Comparison of ENCODE assay signal across 20 cellular contexts in genomic region chr2:111930404-111930803, GRCh38. TPM values are rescaled to one million over a fixed set of nuclear protein-coding genes. Genes with fewer than 3 reads are reported as not detected.
DNase-seq lines count a peak whose midpoint lies in the region; ATAC-seq, FAIRE-seq and TF ChIP-seq lines count a peak whose summit lies in the region.
"Had no signal": no experiment of that assay in that cellular context is flagged by ENCODE, and none has a peak within 500 bp of the region (broad histone marks: within the 10 kb centered on the region; RNA-seq: fewer than 3 reads in every experiment).

No MANE protein-coding gene starts in this region.

- H2AFZ ChIP-seq in mammary epithelial cell (ENCODE audit: low read depth, low read length) (no peak overlapping the region), HepG2 (ENCODE audit: low read length) (no peak overlapping the region)

- H4K20me1 ChIP-seq in mammary epithelial cell (ENCODE audit: insufficient read depth, low read length): no peaks in the 10 kb centered on the region
- no peaks in the 10 kb centered on the region for H4K20me1 ChIP-seq in HepG2 (ENCODE audit: insufficient read depth, low read length)

- H3K36me3 Mint-ChIP-seq in MCF 10A (ENCODE audit: insufficient read depth, unreplicated experiment) (no peaks in the 10 kb centered on the region), HFFc6 (ENCODE audit: low read depth) (no peaks in the 10 kb centered on the region)

- H3K4me1 ChIP-seq in mammary epithelial cell (ENCODE audit: insufficient read depth, low read length) (peaks cover 3% of the 10 kb centered on the region), adrenal gland (replicated peaks in 1 of 2) (peaks cover 27 to 51% of the 10 kb centered on the region in 2 donors), HepG2 (ENCODE audit: insufficient read depth, low read length) (peaks cover 29% of the 10 kb centered on the region)
- H3K4me1 ChIP-seq: gastrocnemius medialis had no signal

- no peak for TF ChIP-seq RAD21 in HepG2 (CRISPR knock-in tag; IDR thresholded peaks at IDR 0.05)

- BruUV-seq in MCF 10A (replicated peaks; lab: Mats Ljungman, UMichigan): no TSS peak
- no TSS peak for BruUV-seq in mammary epithelial cell (replicated peaks; lab: Mats Ljungman, UMichigan)
- BruUV-seq in HepG2 (replicated peaks; lab: Mats Ljungman, UMichigan): no TSS peak

- peaks cover 66% of the 10 kb centered on the region for H3K27me3 Mint-ChIP-seq in MCF 10A (ENCODE audit: insufficient read depth, unreplicated experiment)
- H3K27me3 Mint-ChIP-seq in HFFc6 (ENCODE audit: insufficient read depth): peaks cover 32% of the 10 kb centered on the region

- TF ChIP-seq POLR2A in adrenal gland (IDR thresholded peaks at IDR 0.05) (no peak), HepG2 (IDR thresholded peaks at IDR 0.05; ENCODE audit: insufficient read depth in 1 of 2, low read depth in 2 of 2, low read length in 2 of 2) (no peak)

- in situ Hi-C loops in mammary epithelial cell (cut with MboI; ENCODE audit: low sequenced_read_pairs in 2 of 2) (no loop called here), HepG2 (cut with HindIII; ENCODE audit: extremely low pct_ligation_motif_present, low pct_unique_long_range_greater_than_20kb) (no loop called here)

- H3K4me3 Mint-ChIP-seq in MCF 10A (ENCODE audit: unreplicated experiment): no peak overlapping the region
- H3K4me3 Mint-ChIP-seq in HFFc6: no peak overlapping the region
- H3K4me3 Mint-ChIP-seq: WTC11 had no signal

- H3K4me1 Mint-ChIP-seq in MCF 10A (ENCODE audit: insufficient read depth, unreplicated experiment): peaks cover 9% of the 10 kb centered on the region
- H3K4me1 Mint-ChIP-seq in HFFc6 (ENCODE audit: low read depth): peaks cover 8% of the 10 kb centered on the region

- 96% methylated on average over 5 of the region's 6 CpGs for WGBS in mammary epithelial cell (ENCODE audit: low coverage, missing lambda C conversion rate)
- WGBS in adrenal gland, 4 donors: 78 to 82% (median 80%) methylated on average over 6 of the region's 6 CpGs
- WGBS in HepG2 (ENCODE audit: low lambda C conversion rate): 96% methylated on average over 6 of the region's 6 CpGs

- no peak for TF ChIP-seq EP300 in HepG2 (IDR thresholded peaks at IDR 0.05; ENCODE audit: low read depth in 2 of 2, low read length in 2 of 2)
- no peak for TF ChIP-seq EP300 in HepG2 (CRISPR knock-in tag; IDR thresholded peaks at IDR 0.05; ENCODE audit: borderline replicate concordance)

- H3K27ac ChIP-seq in mammary epithelial cell (ENCODE audit: insufficient read depth, low read depth, low read length): no peak overlapping the region
- peak overlapping the region in 4 of 5 donors; percentile 14 to 71 (median 40) for H3K27ac ChIP-seq in adrenal gland
- no peak overlapping the region for H3K27ac ChIP-seq in HepG2 (ENCODE audit: extremely low read length, insufficient read depth, low read length)
- H3K27ac ChIP-seq: body of pancreas, gastrocnemius medialis, neutrophil had no signal

- CTCF ChIA-PET in MCF 10A (lab: Yijun Ruan, JAX) (no interaction called here), mammary epithelial cell (lab: Charles Lee; ENCODE audit: low non-redundant PET) (no interaction called here), HepG2 (lab: Yijun Ruan, JAX; ENCODE audit: low intra/inter-chr PET ratio, low total read pairs) (no interaction called here)

- H3K9me3 Mint-ChIP-seq in MCF 10A (ENCODE audit: unreplicated experiment) (no peaks in the 10 kb centered on the region), HFFc6 (no peaks in the 10 kb centered on the region)

- dilution Hi-C loops in mammary epithelial cell (cut with HindIII; ENCODE audit: low sequenced_read_pairs): no loop called here

- no peak for DNase-seq in MCF 10A (ENCODE audit: unreplicated experiment)
- no peak for DNase-seq in mammary epithelial cell
- DNase-seq in adrenal gland: peak in 1 of 7 donors; percentile 20
- DNase-seq in HepG2 (ENCODE audit: low spot score): no peak
- DNase-seq in SKM-1 treated with dmso at 0.1 percent for 144 hours (lab: John Stamatoyannopoulos, UW; ENCODE audit: unreplicated experiment): no peak
- no peak for DNase-seq in HFFc6
- no peak for DNase-seq in NCI-H774 (lab: John Stamatoyannopoulos, UW)
- DNase-seq: activated CD8-positive, alpha-beta memory T cell treated with anti-CD3 and anti-CD28 coated beads, Interleukin-2, amount 50 U/mL, for 48 hours; activated naive CD4-positive, alpha-beta T cell treated with anti-CD3 and anti-CD28 coated beads, Interleukin-2, amount 50 U/mL, for 16 hours; body of pancreas; cortex of kidney; DMS79 treated with DMSO at 0.1 percent for 48 hours; gastrocnemius medialis; left cardiac atrium; NCI-H1436; NCI-H526; stimulated activated CD4-positive, alpha-beta T cell treated with anti-CD3 and anti-CD28 coated beads, Interleukin-4, amount 100 ng/mL, for 4 hours had no signal

- H3K4me2 ChIP-seq in mammary epithelial cell (ENCODE audit: insufficient read depth, low read depth, low read length): no peak overlapping the region
- no peak overlapping the region for H3K4me2 ChIP-seq in HepG2 (ENCODE audit: low read depth, low read length)

- POLR2A ChIA-PET in MCF 10A (lab: Yijun Ruan, JAX): no interaction called here
- POLR2A ChIA-PET in HepG2 (lab: Yijun Ruan, JAX): no interaction called here

- H3K9ac ChIP-seq in mammary epithelial cell (ENCODE audit: insufficient read depth, low read length) (no peak overlapping the region), HepG2 (ENCODE audit: insufficient read depth, low read depth, low read length) (no peak overlapping the region)

- H3K27me3 ChIP-seq in mammary epithelial cell (ENCODE audit: insufficient read depth, low read length) (peaks cover 9% of the 10 kb centered on the region), adrenal gland (no peaks in the 10 kb centered on the region), HepG2 (ENCODE audit: control insufficient read depth in 1 of 2, insufficient read depth in 2 of 2, low read length in 2 of 2) (no peaks in the 10 kb centered on the region)
- H3K27me3 ChIP-seq: body of pancreas, gastrocnemius medialis, neutrophil had no signal

- H3K9me3 ChIP-seq in mammary epithelial cell (replicated peaks; ENCODE audit: insufficient read depth, low read length): no peaks in the 10 kb centered on the region
- no peaks in the 10 kb centered on the region for H3K9me3 ChIP-seq in adrenal gland (replicated peaks in 1 of 3)
- H3K9me3 ChIP-seq in HepG2 (ENCODE audit: low read length): no peaks in the 10 kb centered on the region
- H3K9me3 ChIP-seq: body of pancreas, gastrocnemius medialis, HAP-1, neutrophil had no signal

- no peak for TF ChIP-seq CTCF in MCF 10A (IDR thresholded peaks at IDR 0.05; ENCODE audit: unreplicated experiment)
- TF ChIP-seq CTCF in mammary epithelial cell (conservative IDR thresholded peaks at IDR 0.05 in 1 of 2, IDR thresholded peaks at IDR 0.05 in 1 of 2; ENCODE audit: extremely low read depth in 1 of 2, insufficient read depth in 1 of 2, low read depth in 1 of 2, low read length in 2 of 2): no peak
- no peak for TF ChIP-seq CTCF in adrenal gland (IDR thresholded peaks at IDR 0.05)
- no peak for TF ChIP-seq CTCF in HepG2 (CRISPR knock-in tag; IDR thresholded peaks at IDR 0.05)
- no peak for TF ChIP-seq CTCF in HFFc6 (IDR thresholded peaks at IDR 0.05)

- FAIRE-seq in HepG2 (lab: Jason Lieb, UNC): no peak

- ATAC-seq in HepG2: no peak
- ATAC-seq: body of pancreas, gastrocnemius medialis, left cardiac atrium had no signal

- no peak overlapping the region for H3K4me3 ChIP-seq in mammary epithelial cell (replicated peaks in 1 of 3; ENCODE audit: insufficient read depth in 1 of 3, low read depth in 2 of 3, low read length in 3 of 3)
- no peak overlapping the region for H3K4me3 ChIP-seq in adrenal gland
- H3K4me3 ChIP-seq in HepG2 (replicated peaks in 1 of 3; ENCODE audit: insufficient read depth in 1 of 3, low read depth in 2 of 3, low read length in 3 of 3): no peak overlapping the region
- H3K4me3 ChIP-seq: body of pancreas, gastrocnemius medialis, HAP-1 had no signal

- H3K79me2 ChIP-seq in mammary epithelial cell (ENCODE audit: insufficient read depth, low read length) (no peaks in the 10 kb centered on the region), HepG2 (ENCODE audit: insufficient read depth, low read length) (peaks cover 17% of the 10 kb centered on the region)

- H3K36me3 ChIP-seq in mammary epithelial cell (ENCODE audit: insufficient read depth, low read length) (no peaks in the 10 kb centered on the region), adrenal gland (replicated peaks in 1 of 2) (peaks cover 0 to 63% of the 10 kb centered on the region in 2 donors), HepG2 (replicated peaks in 1 of 2; ENCODE audit: control insufficient read depth in 1 of 2, insufficient read depth in 2 of 2, low read length in 2 of 2) (peaks cover 14 to 45% of the 10 kb centered on the region in 2 experiments)
- H3K36me3 ChIP-seq: gastrocnemius medialis, neutrophil had no signal

- H3K27ac Mint-ChIP-seq in MCF 10A (ENCODE audit: low read depth, unreplicated experiment) (peak overlapping the region; percentile 29), HFFc6 (no peak overlapping the region)

- intact Hi-C loops in MCF 10A (cut with micrococcal nuclease): loop anchor here (2.0 kb wide), 1 partner anchor 44 kb away; no protein-coding TSS in a partner anchor
- intact Hi-C loops in mammary epithelial cell (cut with micrococcal nuclease): no loop called here
- intact Hi-C loops in adrenal gland (cut with DNase I): no loop called here
- intact Hi-C loops in HepG2 (cut with micrococcal nuclease; ENCODE audit: unreplicated experiment): no loop called here

RNA-seq across cellular contexts. Expression of gene MERTK, which starts 32.0 kb away (rescaled TPM):
- total RNA-seq in MCF 10A (2022) (0.19 and 0.49 TPM in 2 replicates), mammary epithelial cell (under 1 TPM; under 0.01 to 0.19 TPM), adrenal gland (100 to 1,000 TPM in 1 of 8 donors, 10 to 100 TPM in 7; 33.3 to 152 (median 81.3) TPM), HepG2 (2016; rRNA removed; fragmentation: Illumina TruSeq; extraction: Trizol) (22.5 and 37.3 TPM in 2 replicates)
- polyA plus RNA-seq in mammary epithelial cell (0.05 TPM), adrenal gland (10 to 100 TPM; 23.3 to 95.2 (median 66.5) TPM), HepG2 (2011; rRNA removed) (44.7 and 45.5 TPM in 2 replicates)
- polyA minus RNA-seq in mammary epithelial cell: not detected
- 9.7 and 10.2 TPM in 2 replicates for total RNA-seq in HepG2 (2016; cell fraction: cytosol; rRNA removed; fragmentation: Illumina TruSeq; extraction: Trizol; ENCODE audit: low read depth)
- total RNA-seq in HepG2 (2016; cell fraction: insoluble cytoplasmic fraction; rRNA removed; fragmentation: Illumina TruSeq; extraction: Trizol): 20.5 and 38.2 TPM in 2 replicates
- total RNA-seq in HepG2 (2016; cell fraction: membrane; rRNA removed; fragmentation: Illumina TruSeq; extraction: Trizol): 9.9 and 11.4 TPM in 2 replicates
- 62.8 and 64.0 TPM in 2 replicates for total RNA-seq in HepG2 (2016; cell fraction: nucleus; rRNA removed; fragmentation: Illumina TruSeq; extraction: Trizol)
- 32.3 and 35.9 TPM in 2 replicates for polyA plus RNA-seq in HepG2 (2011; cell fraction: cytosol; rRNA removed)
- polyA plus RNA-seq in HepG2 (2011; cell fraction: nucleus; rRNA removed): 74.2 and 85.4 TPM in 2 replicates
- 17.2 and 32.7 TPM in 2 replicates for polyA plus RNA-seq in HepG2 (2012)
- 1.2 and 1.5 TPM in 2 replicates for polyA plus RNA-seq in HepG2 (2016; cell fraction: cytosol; fragmentation: Illumina TruSeq; extraction: Trizol; ENCODE audit: low read depth)
- 16.7 and 17.4 TPM in 2 replicates for polyA plus RNA-seq in HepG2 (2016; cell fraction: insoluble cytoplasmic fraction; fragmentation: Illumina TruSeq; extraction: Trizol; ENCODE audit: low read depth)
- 3.4 TPM in 2 replicates for polyA plus RNA-seq in HepG2 (2016; cell fraction: membrane; fragmentation: Illumina TruSeq; extraction: Trizol; ENCODE audit: low read depth)
- 67.5 and 78.5 TPM in 2 replicates for polyA plus RNA-seq in HepG2 (2016; cell fraction: nucleus; fragmentation: Illumina TruSeq; extraction: Trizol; ENCODE audit: insufficient read depth, low read depth)
- 46.5 TPM in 1 of 2 replicates, not detected in the other for polyA minus RNA-seq in HepG2 (2011; rRNA and poly(A)+ RNA removed; ENCODE audit: low replicate concordance)
- 24.0 and 26.2 TPM in 2 replicates for polyA minus RNA-seq in HepG2 (2011; cell fraction: cytosol; rRNA and poly(A)+ RNA removed)
- 55.6 and 65.1 TPM in 2 replicates for polyA minus RNA-seq in HepG2 (2011; cell fraction: nucleus; rRNA and poly(A)+ RNA removed)
- not detected for total RNA-seq in HFFc6 (2021; fragmentation: NEBNext Ultra II Directional; extraction: Animal tissue kit (Norgen Biotek cat#: 25700))

RNA-seq across cellular contexts. Expression of gene ANAPC1, which starts 46.4 kb away (rescaled TPM):
- 48.8 and 66.1 TPM in 2 replicates for total RNA-seq in MCF 10A (2022)
- 10 to 100 TPM; 50.3 to 65.3 TPM for total RNA-seq in mammary epithelial cell
- polyA plus RNA-seq in mammary epithelial cell: 29.2 TPM
- polyA minus RNA-seq in mammary epithelial cell: 72.6 TPM
- 10 to 100 TPM; 22.6 to 63.9 (median 26.3) TPM for total RNA-seq in adrenal gland
- 10 to 100 TPM in 1 of 3 donors, 1 to 10 TPM in 2; 5.4 to 16.1 (median 6.0) TPM for polyA plus RNA-seq in adrenal gland
- total RNA-seq in HepG2 (2016; rRNA removed; fragmentation: Illumina TruSeq; extraction: Trizol): 89.7 and 109 TPM in 2 replicates
- total RNA-seq in HepG2 (2016; cell fraction: cytosol; rRNA removed; fragmentation: Illumina TruSeq; extraction: Trizol; ENCODE audit: low read depth): 23.1 and 23.4 TPM in 2 replicates
- 86.7 and 103 TPM in 2 replicates for total RNA-seq in HepG2 (2016; cell fraction: insoluble cytoplasmic fraction; rRNA removed; fragmentation: Illumina TruSeq; extraction: Trizol)
- total RNA-seq in HepG2 (2016; cell fraction: membrane; rRNA removed; fragmentation: Illumina TruSeq; extraction: Trizol): 38.6 and 43.3 TPM in 2 replicates
- 120 and 143 TPM in 2 replicates for total RNA-seq in HepG2 (2016; cell fraction: nucleus; rRNA removed; fragmentation: Illumina TruSeq; extraction: Trizol)
- polyA plus RNA-seq in HepG2 (2011; rRNA removed): 42.9 and 50.0 TPM in 2 replicates
- 36.9 and 41.2 TPM in 2 replicates for polyA plus RNA-seq in HepG2 (2011; cell fraction: cytosol; rRNA removed)
- 48.7 and 54.2 TPM in 2 replicates for polyA plus RNA-seq in HepG2 (2011; cell fraction: nucleus; rRNA removed)
- polyA plus RNA-seq in HepG2 (2012): 35.3 and 41.2 TPM in 2 replicates
- 7.8 and 8.5 TPM in 2 replicates for polyA plus RNA-seq in HepG2 (2016; cell fraction: cytosol; fragmentation: Illumina TruSeq; extraction: Trizol; ENCODE audit: low read depth)
- 40.8 and 44.3 TPM in 2 replicates for polyA plus RNA-seq in HepG2 (2016; cell fraction: insoluble cytoplasmic fraction; fragmentation: Illumina TruSeq; extraction: Trizol; ENCODE audit: low read depth)
- 10.7 and 11.8 TPM in 2 replicates for polyA plus RNA-seq in HepG2 (2016; cell fraction: membrane; fragmentation: Illumina TruSeq; extraction: Trizol; ENCODE audit: low read depth)
- 53.7 and 58.1 TPM in 2 replicates for polyA plus RNA-seq in HepG2 (2016; cell fraction: nucleus; fragmentation: Illumina TruSeq; extraction: Trizol; ENCODE audit: insufficient read depth, low read depth)
- polyA minus RNA-seq in HepG2 (2011; rRNA and poly(A)+ RNA removed; ENCODE audit: low replicate concordance): 94.0 and 137 TPM in 2 replicates
- 65.4 and 74.5 TPM in 2 replicates for polyA minus RNA-seq in HepG2 (2011; cell fraction: cytosol; rRNA and poly(A)+ RNA removed)
- 223 and 242 TPM in 2 replicates for polyA minus RNA-seq in HepG2 (2011; cell fraction: nucleus; rRNA and poly(A)+ RNA removed)
- 10 to 100 TPM; 30.6 to 42.8 (median 38.0) TPM for total RNA-seq in HFFc6 (2021; fragmentation: NEBNext Ultra II Directional; extraction: Animal tissue kit (Norgen Biotek cat#: 25700))

Comparison
In these comparisons a context has a peak if more than half of its experiments do, and no peak if none do; other contexts are left out.
1. H3K27ac ChIP-seq: peak in adrenal gland (4 of 5); none in mammary epithelial cell (single experiment) and HepG2 (single experiment).